ENCODE assay signal across 20 cellular contexts in the genomic region with DNA sequence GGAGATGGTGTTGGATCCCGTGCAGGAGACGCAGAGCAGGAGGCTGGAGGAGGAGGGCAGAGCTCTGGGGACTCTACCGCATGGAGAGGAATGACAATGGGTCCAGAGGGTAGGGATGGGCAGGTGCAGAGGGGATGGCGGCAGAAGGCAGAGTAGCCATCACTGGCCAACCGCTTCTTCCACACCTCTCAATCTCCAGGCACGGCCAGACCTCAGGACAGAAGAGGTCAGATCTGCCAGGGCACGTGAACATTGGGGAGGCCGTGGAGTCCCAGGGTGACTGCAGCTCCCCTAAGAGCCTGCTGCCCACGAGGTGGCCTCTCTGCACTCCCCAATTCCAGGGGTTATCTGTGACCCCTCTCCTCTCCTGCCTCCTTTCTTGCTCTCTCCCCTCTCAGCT.
DNase-seq lines count a peak whose midpoint lies in the region; ATAC-seq and TF ChIP-seq lines count a peak whose summit lies in the region.
"Had no signal": no experiment of that assay in that cellular context is flagged by ENCODE, and none has a peak within 500 bp of the region (broad histone marks: within the 10 kb centered on the region; RNA-seq: fewer than 3 reads in every experiment).

No MANE protein-coding gene starts in this region.

- TF ChIP-seq CTCF in coronary artery (IDR thresholded peaks at IDR 0.05) (no peak), sigmoid colon (IDR thresholded peaks at IDR 0.05) (no peak), uterus (IDR thresholded peaks at IDR 0.05) (no peak), CD14-positive monocyte (IDR thresholded peaks at IDR 0.05) (no peak)

- H3K36me3 Mint-ChIP-seq in activated naive CD8-positive, alpha-beta T cell treated with anti-CD3 and anti-CD28 coated beads, Interleukin-2, amount 10 ng/mL, durations not matched to agents 7 days and 5 days: no peaks in the 10 kb centered on the region
- H3K36me3 Mint-ChIP-seq in activated naive CD8-positive, alpha-beta T cell treated with anti-CD3 and anti-CD28 coated beads for 36 hours: no peaks in the 10 kb centered on the region
- no peaks in the 10 kb centered on the region for H3K36me3 Mint-ChIP-seq in CD14-positive monocyte
- H3K36me3 Mint-ChIP-seq: CD4-positive, CD25-positive, alpha-beta regulatory T cell; CD8-positive, alpha-beta memory T cell had no signal

- intact Hi-C loops in sigmoid colon (cut with DNase I): no loop called here
- intact Hi-C loops in uterus (cut with DNase I; ENCODE audit: low total_unique reads): no loop called here
- intact Hi-C loops in CD14-positive monocyte (cut with micrococcal nuclease): no loop called here

- TF ChIP-seq POLR2A in sigmoid colon (IDR thresholded peaks at IDR 0.05) (no peak), uterus (IDR thresholded peaks at IDR 0.05) (no peak)

- no peak for TF ChIP-seq EP300 in sigmoid colon (IDR thresholded peaks at IDR 0.05)

- no peak for DNase-seq in activated naive CD8-positive, alpha-beta T cell treated with anti-CD3 and anti-CD28 coated beads, Interleukin-2, amount 10 ng/mL, durations not matched to agents 7 days and 5 days
- DNase-seq in activated naive CD8-positive, alpha-beta T cell treated with anti-CD3 and anti-CD28 coated beads for 36 hours: no peak
- DNase-seq in coronary artery (ENCODE audit: low spot score) (peak; percentile 54), sigmoid colon (peak; percentile 42), NCI-H748 treated with DMSO at 0.1 percent for 48 hours (lab: John Stamatoyannopoulos, UW) (no peak), uterus (no peak), CD14-positive monocyte (ENCODE audit: low spot score) (no peak)
- DNase-seq: CD4-positive, CD25-positive, alpha-beta regulatory T cell; CD8-positive, alpha-beta memory T cell; COR-L47; DMS 273 treated with DMSO at 0.1 percent for 48 hours; DMS53; DND-41; EL; GOT3; H7 had no signal

- H3K4me3 Mint-ChIP-seq in activated naive CD8-positive, alpha-beta T cell treated with anti-CD3 and anti-CD28 coated beads, Interleukin-2, amount 10 ng/mL, durations not matched to agents 7 days and 5 days: no peak overlapping the region
- H3K4me3 Mint-ChIP-seq in activated naive CD8-positive, alpha-beta T cell treated with anti-CD3 and anti-CD28 coated beads for 36 hours: no peak overlapping the region
- H3K4me3 Mint-ChIP-seq in CD14-positive monocyte: no peak overlapping the region
- H3K4me3 Mint-ChIP-seq: B cell; CD4-positive, CD25-positive, alpha-beta regulatory T cell; CD8-positive, alpha-beta memory T cell had no signal

- H3K27ac Mint-ChIP-seq in activated naive CD8-positive, alpha-beta T cell treated with anti-CD3 and anti-CD28 coated beads, Interleukin-2, amount 10 ng/mL, durations not matched to agents 7 days and 5 days: peak overlapping the region; percentile 31
- H3K27ac Mint-ChIP-seq in activated naive CD8-positive, alpha-beta T cell treated with anti-CD3 and anti-CD28 coated beads for 36 hours: no peak overlapping the region
- no peak overlapping the region for H3K27ac Mint-ChIP-seq in CD14-positive monocyte
- H3K27ac Mint-ChIP-seq: B cell; CD4-positive, CD25-positive, alpha-beta regulatory T cell had no signal

- H3K27me3 ChIP-seq in sigmoid colon (no peaks in the 10 kb centered on the region), uterus (no peaks in the 10 kb centered on the region)
- H3K27me3 ChIP-seq: BLaER1 treated with 17β-estradiol and CSF1 and Interleukin-3, amounts not matched to agents 10 nM and 100 nM had no signal

- H3K4me1 Mint-ChIP-seq in activated naive CD8-positive, alpha-beta T cell treated with anti-CD3 and anti-CD28 coated beads, Interleukin-2, amount 10 ng/mL, durations not matched to agents 7 days and 5 days: no peaks in the 10 kb centered on the region
- H3K4me1 Mint-ChIP-seq in activated naive CD8-positive, alpha-beta T cell treated with anti-CD3 and anti-CD28 coated beads for 36 hours: no peaks in the 10 kb centered on the region
- no peaks in the 10 kb centered on the region for H3K4me1 Mint-ChIP-seq in CD14-positive monocyte
- H3K4me1 Mint-ChIP-seq: B cell; CD4-positive, CD25-positive, alpha-beta regulatory T cell; CD8-positive, alpha-beta memory T cell had no signal

- H3K4me3 ChIP-seq in coronary artery (no peak overlapping the region), sigmoid colon (no peak overlapping the region), uterus (no peak overlapping the region)
- H3K4me3 ChIP-seq: BLaER1 treated with 17β-estradiol and CSF1 and Interleukin-3, amounts not matched to agents 10 nM and 100 nM; GM12878 had no signal

- POLR2A ChIA-PET in activated naive CD8-positive, alpha-beta T cell treated with anti-CD3 and anti-CD28 coated beads, Interleukin-2, amount 10 ng/mL, durations not matched to agents 7 days and 5 days (lab: Charles Lee): no interaction called here

- H3K9me3 Mint-ChIP-seq in activated naive CD8-positive, alpha-beta T cell treated with anti-CD3 and anti-CD28 coated beads, Interleukin-2, amount 10 ng/mL, durations not matched to agents 7 days and 5 days: no peaks in the 10 kb centered on the region
- no peaks in the 10 kb centered on the region for H3K9me3 Mint-ChIP-seq in activated naive CD8-positive, alpha-beta T cell treated with anti-CD3 and anti-CD28 coated beads for 36 hours
- no peaks in the 10 kb centered on the region for H3K9me3 Mint-ChIP-seq in CD14-positive monocyte
- H3K9me3 Mint-ChIP-seq: CD8-positive, alpha-beta memory T cell had no signal

- H3K9me3 ChIP-seq in KOPT-K1 (ENCODE audit: insufficient read depth, low read length, poor library complexity, severe bottlenecking) (no peaks in the 10 kb centered on the region), sigmoid colon (no peaks in the 10 kb centered on the region), uterus (no peaks in the 10 kb centered on the region)
- H3K9me3 ChIP-seq: BLaER1 treated with 17β-estradiol and CSF1 and Interleukin-3, amounts not matched to agents 10 nM and 100 nM had no signal

- H3K27ac ChIP-seq in KOPT-K1 (ENCODE audit: low read depth, low read length, poor library complexity, severe bottlenecking): peak overlapping the region; percentile 4
- H3K27ac ChIP-seq in coronary artery: no peak overlapping the region
- H3K27ac ChIP-seq in sigmoid colon: no peak overlapping the region
- no peak overlapping the region for H3K27ac ChIP-seq in uterus
- H3K27ac ChIP-seq: BLaER1 treated with 17β-estradiol and CSF1 and Interleukin-3, amounts not matched to agents 10 nM and 100 nM had no signal

- ATAC-seq in activated naive CD8-positive, alpha-beta T cell treated with anti-CD3 and anti-CD28 coated beads, Interleukin-2, amount 10 ng/mL, durations not matched to agents 7 days and 5 days (ENCODE audit: low read depth): no peak
- ATAC-seq: GM12878 had no signal

- H3K27me3 Mint-ChIP-seq in activated naive CD8-positive, alpha-beta T cell treated with anti-CD3 and anti-CD28 coated beads, Interleukin-2, amount 10 ng/mL, durations not matched to agents 7 days and 5 days: peaks cover 3% of the 10 kb centered on the region
- peaks cover 8% of the 10 kb centered on the region for H3K27me3 Mint-ChIP-seq in activated naive CD8-positive, alpha-beta T cell treated with anti-CD3 and anti-CD28 coated beads for 36 hours
- peaks cover 1 to 13% (median 8%) of the 10 kb centered on the region in 3 donors for H3K27me3 Mint-ChIP-seq in CD14-positive monocyte (ENCODE audit: low read depth in 3 of 3)

- 86 to 90% methylated on average over 9 of the region's 9 CpGs for WGBS in sigmoid colon, 2 donors

- no peaks in the 10 kb centered on the region for H3K36me3 ChIP-seq in KOPT-K1 (ENCODE audit: insufficient read depth, low read length)
- no peaks in the 10 kb centered on the region for H3K36me3 ChIP-seq in sigmoid colon
- H3K36me3 ChIP-seq in uterus: no peaks in the 10 kb centered on the region
- H3K36me3 ChIP-seq: BLaER1 treated with 17β-estradiol and CSF1 and Interleukin-3, amounts not matched to agents 10 nM and 100 nM had no signal

- H3K4me1 ChIP-seq in sigmoid colon: no peaks in the 10 kb centered on the region
- H3K4me1 ChIP-seq in uterus: no peaks in the 10 kb centered on the region

Comparison
In these comparisons a context has a peak if more than half of its experiments do, and no peak if none do; other contexts are left out.
1. DNase-seq: peak in coronary artery (single experiment) and sigmoid colon (single experiment); none in activated naive CD8-positive, alpha-beta T cell treated with anti-CD3 and anti-CD28 coated beads, Interleukin-2, amount 10 ng/mL, durations not matched to agents 7 days and 5 days (single experiment), activated naive CD8-positive, alpha-beta T cell treated with anti-CD3 and anti-CD28 coated beads for 36 hours (single experiment), NCI-H748 treated with DMSO at 0.1 percent for 48 hours (single experiment), uterus (0 of 2) and CD14-positive monocyte (single experiment).